In the genomic region with DNA sequence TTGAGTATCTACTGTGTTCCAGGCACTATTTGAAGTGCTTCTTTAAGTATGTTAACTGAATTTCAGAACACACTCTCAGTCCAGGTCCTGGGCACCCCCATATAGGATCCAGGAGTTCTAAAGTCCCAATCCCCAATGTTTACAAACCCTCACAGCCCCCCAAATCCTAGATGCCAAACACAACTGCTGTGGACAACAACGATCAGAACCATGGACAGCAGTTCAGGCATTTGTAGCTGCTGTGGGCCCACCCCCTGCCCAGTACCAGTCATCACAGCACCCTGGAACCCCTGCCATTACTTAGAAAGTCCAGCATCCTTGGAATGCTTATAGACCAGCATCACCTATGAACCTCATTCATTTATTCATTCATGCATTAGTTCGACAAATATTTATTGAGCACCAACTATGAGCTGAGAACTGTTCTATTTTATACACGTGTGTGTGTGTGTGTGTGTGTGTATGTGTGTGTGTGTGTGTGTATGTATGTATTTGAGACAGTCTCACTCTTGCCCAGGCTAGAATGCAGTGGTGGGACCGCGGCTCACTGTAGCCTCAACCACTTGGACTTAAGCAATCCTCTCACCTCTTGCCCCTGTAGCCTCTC, we compare ENCODE assay signal across 14 cellular contexts. TPM values are rescaled to one million over a fixed set of nuclear protein-coding genes. Genes with fewer than 3 reads are reported as not detected.
DNase-seq lines count a peak whose midpoint lies in the region; ATAC-seq and TF ChIP-seq lines count a peak whose summit lies in the region.
"Had no signal": no experiment of that assay in that cellular context is flagged by ENCODE, and none has a peak within 500 bp of the region (broad histone marks: within the 10 kb centered on the region; RNA-seq: fewer than 3 reads in every experiment).

No MANE protein-coding gene starts in this region.

- no peaks in the 10 kb centered on the region for H3K27me3 ChIP-seq in aorta (ENCODE audit: control insufficient read depth in 1 of 2, insufficient read depth in 2 of 2, low read length in 1 of 2)

- DNase-seq in activated CD4-positive, alpha-beta T cell treated with anti-CD3 and anti-CD28 coated beads, Interleukin-2, amount 10 ng/mL, durations not matched to agents 7 days and 5 days: peak; percentile 52
- DNase-seq in activated CD4-positive, alpha-beta T cell treated with anti-CD3 and anti-CD28 coated beads for 1 hour: no peak
- DNase-seq in MV-4-11 (lab: John Stamatoyannopoulos, UW) (peak; percentile 8), choroid plexus epithelial cell (ENCODE audit: low read depth) (peak; percentile 38), nephron progenitor cell (peak; percentile 64), NCI-H146 treated with DMSO at 0.1 percent for 48 hours (lab: John Stamatoyannopoulos, UW; ENCODE audit: unreplicated experiment) (no peak), aorta (no peak)
- DNase-seq: activated T-cell treated with anti-CD3 and anti-CD28 coated beads, Interleukin-2, amount 50 U/mL, for 4 hours; cerebellar nuclear complex; left cardiac atrium; NCI-H1930 had no signal

- no peaks in the 10 kb centered on the region for H3K36me3 Mint-ChIP-seq in activated CD4-positive, alpha-beta T cell treated with anti-CD3 and anti-CD28 coated beads, Interleukin-2, amount 10 ng/mL, durations not matched to agents 7 days and 5 days (ENCODE audit: low read depth)
- no peaks in the 10 kb centered on the region for H3K36me3 Mint-ChIP-seq in nephron progenitor cell (ENCODE audit: low read depth)

- no peaks in the 10 kb centered on the region for H3K4me1 ChIP-seq in aorta (ENCODE audit: control insufficient read depth in 1 of 2, insufficient read depth in 2 of 2, low read length in 2 of 2)
- H3K4me1 ChIP-seq: parathyroid adenoma had no signal

- no peaks in the 10 kb centered on the region for H3K36me3 ChIP-seq in aorta (ENCODE audit: control insufficient read depth in 1 of 2, insufficient read depth in 2 of 2, low read length in 1 of 2)

- H3K4me3 Mint-ChIP-seq in activated CD4-positive, alpha-beta T cell treated with anti-CD3 and anti-CD28 coated beads, Interleukin-2, amount 10 ng/mL, durations not matched to agents 7 days and 5 days: no peak overlapping the region
- H3K4me3 Mint-ChIP-seq in nephron progenitor cell: no peak overlapping the region
- H3K4me3 Mint-ChIP-seq: activated T-cell treated with anti-CD3 and anti-CD28 coated beads, Interleukin-2, amount 50 U/mL, for 4 hours had no signal

- WGBS in aorta, 2 donors: 36 to 40% methylated on average over 5 of the region's 5 CpGs

- intact Hi-C loops in aorta (cut with DNase I): no loop called here

- H3K9me3 ChIP-seq in aorta (ENCODE audit: control insufficient read depth, low read length): no peaks in the 10 kb centered on the region

- no peaks in the 10 kb centered on the region for H3K4me1 Mint-ChIP-seq in activated CD4-positive, alpha-beta T cell treated with anti-CD3 and anti-CD28 coated beads, Interleukin-2, amount 10 ng/mL, durations not matched to agents 7 days and 5 days
- H3K4me1 Mint-ChIP-seq in nephron progenitor cell: no peaks in the 10 kb centered on the region

- H3K4me3 ChIP-seq in choroid plexus epithelial cell (ENCODE audit: low read depth, low read length): no peak overlapping the region
- no peak overlapping the region for H3K4me3 ChIP-seq in aorta (ENCODE audit: low read length in 2 of 2)

- POLR2A ChIA-PET in activated CD4-positive, alpha-beta T cell treated with anti-CD3 and anti-CD28 coated beads, Interleukin-2, amount 10 ng/mL, durations not matched to agents 7 days and 5 days (lab: Charles Lee): no interaction called here

- H3K9me3 Mint-ChIP-seq in activated CD4-positive, alpha-beta T cell treated with anti-CD3 and anti-CD28 coated beads, Interleukin-2, amount 10 ng/mL, durations not matched to agents 7 days and 5 days: no peaks in the 10 kb centered on the region
- no peaks in the 10 kb centered on the region for H3K9me3 Mint-ChIP-seq in nephron progenitor cell
- H3K9me3 Mint-ChIP-seq: activated T-cell treated with anti-CD3 and anti-CD28 coated beads, Interleukin-2, amount 50 U/mL, for 4 hours had no signal

- ATAC-seq in aorta (ENCODE audit: low FRiP score) (no peak), GM21423 (IDR thresholded peaks at IDR 0.05; ENCODE audit: unreplicated experiment) (no peak)
- ATAC-seq: activated T-cell treated with anti-CD3 and anti-CD28 coated beads, Interleukin-2, amount 50 U/mL, for 4 hours; left cardiac atrium had no signal

- TF ChIP-seq CTCF in choroid plexus epithelial cell (conservative IDR thresholded peaks at IDR 0.05; ENCODE audit: low read depth, low read length) (no peak), nephron progenitor cell (IDR thresholded peaks at IDR 0.05) (no peak)

- peaks cover 9% of the 10 kb centered on the region for H3K27me3 Mint-ChIP-seq in activated CD4-positive, alpha-beta T cell treated with anti-CD3 and anti-CD28 coated beads, Interleukin-2, amount 10 ng/mL, durations not matched to agents 7 days and 5 days
- peaks cover 64% of the 10 kb centered on the region for H3K27me3 Mint-ChIP-seq in nephron progenitor cell (ENCODE audit: low read depth, poor library complexity)

- CTCF ChIA-PET in activated CD4-positive, alpha-beta T cell treated with anti-CD3 and anti-CD28 coated beads, Interleukin-2, amount 10 ng/mL, durations not matched to agents 7 days and 5 days (lab: Charles Lee): no interaction called here

- H3K27ac Mint-ChIP-seq in activated CD4-positive, alpha-beta T cell treated with anti-CD3 and anti-CD28 coated beads, Interleukin-2, amount 10 ng/mL, durations not matched to agents 7 days and 5 days: no peak overlapping the region
- no peak overlapping the region for H3K27ac Mint-ChIP-seq in nephron progenitor cell

- no peak overlapping the region for H3K27ac ChIP-seq in aorta (ENCODE audit: low read depth in 1 of 2, low read length in 2 of 2)
- H3K27ac ChIP-seq: parathyroid adenoma had no signal

RNA-seq across cellular contexts. Expression of a gene that starts 19.3 kb away (rescaled TPM):
- total RNA-seq in activated CD4-positive, alpha-beta T cell treated with anti-CD3 and anti-CD28 coated beads, Interleukin-2, amount 10 ng/mL, durations not matched to agents 7 days and 5 days: 10 to 100 TPM; 15.6 to 16.8 TPM
- 10 to 100 TPM; 11.6 to 16.6 TPM for total RNA-seq in aorta
- 10 to 100 TPM; 11.1 to 26.1 TPM for polyA plus RNA-seq in aorta

RNA-seq across cellular contexts. Expression of a gene that starts 32.9 kb away (rescaled TPM):
- total RNA-seq in activated CD4-positive, alpha-beta T cell treated with anti-CD3 and anti-CD28 coated beads, Interleukin-2, amount 10 ng/mL, durations not matched to agents 7 days and 5 days: 1 to 10 TPM; 1.8 to 2.4 TPM
- 1 to 10 TPM; 1.0 to 1.4 TPM for total RNA-seq in aorta
- 1 to 10 TPM in 1 of 2 donors, not detected in 1; 2.3 TPM for polyA plus RNA-seq in aorta
- total RNA-seq: HT1080 had no signal

RNA-seq across cellular contexts. Expression of a gene that starts 38.3 kb away (rescaled TPM):
- total RNA-seq in activated CD4-positive, alpha-beta T cell treated with anti-CD3 and anti-CD28 coated beads, Interleukin-2, amount 10 ng/mL, durations not matched to agents 7 days and 5 days: 10 to 100 TPM; 38.2 to 43.0 TPM
- 10 to 100 TPM; 14.0 to 15.3 TPM for total RNA-seq in aorta
- 10 to 100 TPM; 10.3 to 25.6 TPM for polyA plus RNA-seq in aorta

RNA-seq across cellular contexts. Expression of a gene that starts 39.5 kb away (rescaled TPM):
- 10 to 100 TPM; 12.3 to 13.5 TPM for total RNA-seq in activated CD4-positive, alpha-beta T cell treated with anti-CD3 and anti-CD28 coated beads, Interleukin-2, amount 10 ng/mL, durations not matched to agents 7 days and 5 days
- total RNA-seq in aorta: 10 to 100 TPM; 14.5 to 15.1 TPM
- 1 to 10 TPM; 2.0 to 6.1 TPM for polyA plus RNA-seq in aorta

RNA-seq across cellular contexts. Expression of a gene that starts 57.0 kb away (rescaled TPM):
- 1 to 10 TPM in 1 of 2 experiments, under 1 TPM in 1; 0.75 to 1.4 TPM for total RNA-seq in activated CD4-positive, alpha-beta T cell treated with anti-CD3 and anti-CD28 coated beads, Interleukin-2, amount 10 ng/mL, durations not matched to agents 7 days and 5 days
- total RNA-seq in aorta: 10 to 100 TPM; 35.1 to 37.1 TPM
- 10 to 100 TPM in 1 of 2 donors, 1 to 10 TPM in 1; 8.9 to 22.2 TPM for polyA plus RNA-seq in aorta

Comparison
In these comparisons a context has a peak if more than half of its experiments do, and no peak if none do; other contexts are left out.
1. DNase-seq: peak in activated CD4-positive, alpha-beta T cell treated with anti-CD3 and anti-CD28 coated beads, Interleukin-2, amount 10 ng/mL, durations not matched to agents 7 days and 5 days (single experiment), MV-4-11 (single experiment), choroid plexus epithelial cell (single experiment) and nephron progenitor cell (single experiment); none in activated CD4-positive, alpha-beta T cell treated with anti-CD3 and anti-CD28 coated beads for 1 hour (single experiment), NCI-H146 treated with DMSO at 0.1 percent for 48 hours (single experiment) and aorta (0 of 2).